In the genomic region with DNA sequence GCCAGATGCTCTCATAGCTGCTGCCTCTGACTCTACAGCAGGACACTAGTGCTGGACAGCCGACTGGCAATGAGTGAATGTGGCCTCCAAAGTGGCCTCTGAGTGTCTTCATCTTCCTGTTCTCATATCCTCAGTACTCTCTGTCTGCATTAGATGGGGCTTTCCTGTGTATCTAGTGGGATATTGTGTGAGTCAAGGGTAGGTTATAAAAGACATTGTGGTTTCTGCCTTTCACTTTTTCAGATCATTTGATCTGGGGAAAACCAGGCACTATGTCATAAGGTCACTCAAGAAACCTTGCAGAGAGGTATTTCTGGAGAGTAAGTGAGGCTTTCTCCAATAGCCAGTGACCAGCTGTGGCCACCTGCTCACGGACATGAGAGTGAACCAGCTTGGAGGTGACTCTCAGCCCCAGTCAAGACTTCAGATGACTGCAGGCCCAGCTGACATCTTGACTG, we compare ENCODE assay signal across 13 cellular contexts.
DNase-seq lines count a peak whose midpoint lies in the region; ATAC-seq lines count a peak whose summit lies in the region.
"Had no signal": no experiment of that assay in that cellular context is flagged by ENCODE, and none has a peak within 500 bp of the region (broad histone marks: within the 10 kb centered on the region; RNA-seq: fewer than 3 reads in every experiment).

No MANE protein-coding gene starts in this region.

- H3K27me3 ChIP-seq in aorta (ENCODE audit: control insufficient read depth in 1 of 2, insufficient read depth in 2 of 2, low read length in 1 of 2) = peaks cover 0 to 3% of the 10 kb centered on the region in 2 donors

- H3K36me3 ChIP-seq in aorta (ENCODE audit: control insufficient read depth in 1 of 2, insufficient read depth in 2 of 2, low read length in 1 of 2) = no peaks in the 10 kb centered on the region

- 82 to 86% methylated on average over 2 of the region's 2 CpGs for WGBS in aorta, 2 donors

- peaks cover 20% of the 10 kb centered on the region for H3K27me3 Mint-ChIP-seq in activated T-helper 17 cell treated with anti-CD3 and anti-CD28 coated beads, Interleukin-2, amount 50 U/mL, for 72 hours
- H3K27me3 Mint-ChIP-seq in activated CD4-positive, alpha-beta T cell treated with anti-CD3 and anti-CD28 coated beads, Interleukin-2, amount 10 ng/mL, durations not matched to agents 7 days and 5 days = peaks cover 6% of the 10 kb centered on the region

- peak; percentile 59 for ATAC-seq in GM18867 (IDR thresholded peaks at IDR 0.05; ENCODE audit: unreplicated experiment)
- ATAC-seq in GM21390 (IDR thresholded peaks at IDR 0.05; ENCODE audit: unreplicated experiment) = peak; percentile 57
- peak; percentile 58 for ATAC-seq in HG03039 (IDR thresholded peaks at IDR 0.05; ENCODE audit: unreplicated experiment)
- ATAC-seq in activated T-helper 17 cell treated with anti-CD3 and anti-CD28 coated beads, Interleukin-2, amount 50 U/mL, for 72 hours (replicated peaks) = peak; percentile 63
- no peak for ATAC-seq in aorta (ENCODE audit: low FRiP score)

- H3K9me3 Mint-ChIP-seq in activated T-helper 17 cell treated with anti-CD3 and anti-CD28 coated beads, Interleukin-2, amount 50 U/mL, for 72 hours = no peaks in the 10 kb centered on the region
- no peaks in the 10 kb centered on the region for H3K9me3 Mint-ChIP-seq in activated CD4-positive, alpha-beta T cell treated with anti-CD3 and anti-CD28 coated beads, Interleukin-2, amount 10 ng/mL, durations not matched to agents 7 days and 5 days
- H3K9me3 Mint-ChIP-seq: natural killer cell treated with Interleukin-12 subunit alpha and Interleukin-12 subunit beta and Interleukin-15 and Interleukin-18, amount 100 ng/mL, for 72 hours had no signal

- H3K36me3 Mint-ChIP-seq in activated T-helper 17 cell treated with anti-CD3 and anti-CD28 coated beads, Interleukin-2, amount 50 U/mL, for 72 hours (ENCODE audit: low read depth) = no peaks in the 10 kb centered on the region
- H3K36me3 Mint-ChIP-seq in activated CD4-positive, alpha-beta T cell treated with anti-CD3 and anti-CD28 coated beads, Interleukin-2, amount 10 ng/mL, durations not matched to agents 7 days and 5 days (ENCODE audit: low read depth) = no peaks in the 10 kb centered on the region
- H3K36me3 Mint-ChIP-seq: natural killer cell treated with Interleukin-12 subunit alpha and Interleukin-12 subunit beta and Interleukin-15 and Interleukin-18, amount 100 ng/mL, for 72 hours had no signal

- no peak overlapping the region for H3K27ac ChIP-seq in aorta (ENCODE audit: low read depth in 1 of 2, low read length in 2 of 2)

- no peaks in the 10 kb centered on the region for H3K4me1 ChIP-seq in aorta (ENCODE audit: control insufficient read depth in 1 of 2, insufficient read depth in 2 of 2, low read length in 2 of 2)

- H3K9me3 ChIP-seq in aorta (ENCODE audit: control insufficient read depth, low read length) = no peaks in the 10 kb centered on the region

- peaks cover 5% of the 10 kb centered on the region for H3K4me1 Mint-ChIP-seq in activated T-helper 17 cell treated with anti-CD3 and anti-CD28 coated beads, Interleukin-2, amount 50 U/mL, for 72 hours
- H3K4me1 Mint-ChIP-seq in activated CD4-positive, alpha-beta T cell treated with anti-CD3 and anti-CD28 coated beads, Interleukin-2, amount 10 ng/mL, durations not matched to agents 7 days and 5 days = no peaks in the 10 kb centered on the region

- intact Hi-C loops in aorta (cut with DNase I) = no loop called here

- no peak overlapping the region for H3K4me3 ChIP-seq in aorta (ENCODE audit: low read length in 2 of 2)
- H3K4me3 ChIP-seq: smooth muscle cell had no signal

- CTCF ChIA-PET in activated CD4-positive, alpha-beta T cell treated with anti-CD3 and anti-CD28 coated beads, Interleukin-2, amount 10 ng/mL, durations not matched to agents 7 days and 5 days (lab: Charles Lee) = interaction anchor here (0.8 to 1.2 kb wide), 2 partner anchors 8 to 72 kb away, joined by 3 read pairs; no protein-coding TSS in a partner anchor

- DNase-seq in COLO668 (lab: John Stamatoyannopoulos, UW; ENCODE audit: unreplicated experiment) (no peak), aorta (no peak), EL (no peak)
- DNase-seq in activated CD4-positive, alpha-beta T cell treated with anti-CD3 and anti-CD28 coated beads, Interleukin-2, amount 10 ng/mL, durations not matched to agents 7 days and 5 days = no peak
- DNase-seq: activated CD4-positive, alpha-beta T cell treated with anti-CD3 and anti-CD28 coated beads, Interleukin-2, amount 50 U/mL, for 4 hours; activated naive CD4-positive, alpha-beta T cell treated with anti-CD3 and anti-CD28 coated beads, Interleukin-2, amount 50 U/mL, for 16 hours; kidney had no signal

- POLR2A ChIA-PET in activated CD4-positive, alpha-beta T cell treated with anti-CD3 and anti-CD28 coated beads, Interleukin-2, amount 10 ng/mL, durations not matched to agents 7 days and 5 days (lab: Charles Lee) = no interaction called here

- H3K27ac Mint-ChIP-seq in activated T-helper 17 cell treated with anti-CD3 and anti-CD28 coated beads, Interleukin-2, amount 50 U/mL, for 72 hours = no peak overlapping the region
- no peak overlapping the region for H3K27ac Mint-ChIP-seq in activated CD4-positive, alpha-beta T cell treated with anti-CD3 and anti-CD28 coated beads, Interleukin-2, amount 10 ng/mL, durations not matched to agents 7 days and 5 days
- H3K27ac Mint-ChIP-seq: natural killer cell treated with Interleukin-12 subunit alpha and Interleukin-12 subunit beta and Interleukin-15 and Interleukin-18, amount 100 ng/mL, for 72 hours had no signal

- no peak overlapping the region for H3K4me3 Mint-ChIP-seq in activated T-helper 17 cell treated with anti-CD3 and anti-CD28 coated beads, Interleukin-2, amount 50 U/mL, for 72 hours
- H3K4me3 Mint-ChIP-seq in activated CD4-positive, alpha-beta T cell treated with anti-CD3 and anti-CD28 coated beads, Interleukin-2, amount 10 ng/mL, durations not matched to agents 7 days and 5 days = no peak overlapping the region
- H3K4me3 Mint-ChIP-seq: natural killer cell treated with Interleukin-12 subunit alpha and Interleukin-12 subunit beta and Interleukin-15 and Interleukin-18, amount 100 ng/mL, for 72 hours had no signal
